In the genomic region with DNA sequence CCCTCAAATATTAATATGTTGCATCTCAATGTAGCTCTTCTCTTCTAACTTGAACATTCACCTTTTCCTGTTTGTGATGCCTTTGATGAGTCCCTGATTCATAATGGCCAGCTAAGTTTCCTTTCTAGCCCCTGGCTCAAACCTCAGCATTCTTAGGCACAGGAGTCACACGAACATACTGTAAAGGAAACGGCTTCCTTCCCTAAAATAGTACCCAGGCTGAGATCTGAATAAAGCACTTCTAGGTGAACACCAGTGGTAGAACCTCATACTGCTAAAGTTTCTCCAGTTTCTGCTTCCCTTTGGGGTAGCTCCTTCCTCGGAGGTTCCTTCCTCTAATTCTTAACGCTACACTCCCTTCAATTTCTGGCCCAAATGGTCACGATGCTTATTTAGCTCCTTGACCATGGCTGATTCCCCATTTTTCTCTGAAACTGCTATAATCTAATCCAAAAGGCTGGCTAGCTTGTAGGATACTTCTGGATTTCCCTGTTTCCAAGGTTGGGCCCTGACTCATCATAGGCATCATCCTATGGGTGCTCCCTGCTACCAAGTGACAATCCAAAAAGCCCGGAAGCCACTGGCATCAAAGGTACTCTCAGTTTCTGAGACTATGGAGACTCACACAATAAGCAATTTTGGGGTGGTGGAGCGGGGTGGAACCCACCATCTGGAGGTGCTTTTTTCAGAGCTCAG, we compare ENCODE assay signal across 9 cellular contexts. TPM values are rescaled to one million over a fixed set of nuclear protein-coding genes. Genes with fewer than 3 reads are reported as not detected.
DNase-seq lines count a peak whose midpoint lies in the region; ATAC-seq and TF ChIP-seq lines count a peak whose summit lies in the region.
"Had no signal": no experiment of that assay in that cellular context is flagged by ENCODE, and none has a peak within 500 bp of the region (broad histone marks: within the 10 kb centered on the region; RNA-seq: fewer than 3 reads in every experiment).

No MANE protein-coding gene starts in this region.

- WGBS in hepatocyte (ENCODE audit: low lambda C conversion rate, missing lambda C conversion rate) = 91% methylated on average over 7 of the region's 7 CpGs

- POLR2A ChIA-PET in AG04449 (lab: Yijun Ruan, JAX) = interaction anchor here (0.8 to 2.8 kb wide), 12 partner anchors 19 to 172 kb away, joined by 3 to 24 read pairs (median 8); a partner anchor contains a TSS

- no peak for TF ChIP-seq CTCF in AG04449 (IDR thresholded peaks at IDR 0.05; ENCODE audit: insufficient read depth, low read length, missing control alignments)
- no peak for TF ChIP-seq CTCF in hepatocyte (IDR thresholded peaks at IDR 0.05; ENCODE audit: poor library complexity)

- DNase-seq in AG04449 (ENCODE audit: low read depth, low spot score) = peak; percentile 58
- DNase-seq in HK-2 (ENCODE audit: unreplicated experiment) = peak; percentile 22
- DNase-seq in amniotic epithelial cell (ENCODE audit: low read depth) = peak; percentile 57
- DNase-seq in lung microvascular endothelial cell (ENCODE audit: low read depth in 2 of 2) = peak; percentile 44 to 93
- no peak for DNase-seq in hepatocyte (ENCODE audit: low spot score)
- DNase-seq: NCI-H1048 had no signal

- no peaks in the 10 kb centered on the region for H3K9me2 ChIP-seq in hepatocyte (replicated peaks; ENCODE audit: insufficient read depth)

- H3K4me2 ChIP-seq in hepatocyte = no peak overlapping the region

- peaks cover 22% of the 10 kb centered on the region for H3K4me1 ChIP-seq in hepatocyte (ENCODE audit: insufficient read depth)

- no peaks in the 10 kb centered on the region for H3K27me3 ChIP-seq in hepatocyte

- no peak overlapping the region for H2AFZ ChIP-seq in hepatocyte

- no peaks in the 10 kb centered on the region for H3K9me3 ChIP-seq in hepatocyte (ENCODE audit: low read depth)

- ATAC-seq in HG03442 (IDR thresholded peaks at IDR 0.05; ENCODE audit: unreplicated experiment) (no peak), HG03159 (IDR thresholded peaks at IDR 0.05; ENCODE audit: unreplicated experiment) (no peak), HG02588 (IDR thresholded peaks at IDR 0.05; ENCODE audit: unreplicated experiment) (no peak)

- CTCF ChIA-PET in AG04449 (lab: Yijun Ruan, JAX) = interaction anchor here (0.6 to 18.1 kb wide), 11 partner anchors 8 to 665 kb away, joined by 3 to 690 read pairs (median 11); no protein-coding TSS in a partner anchor

- H3K4me3 ChIP-seq in AG04449 (ENCODE audit: low read depth, low read length) (no peak overlapping the region), hepatocyte (no peak overlapping the region)

- no peaks in the 10 kb centered on the region for H3K36me3 ChIP-seq in hepatocyte (replicated peaks; ENCODE audit: insufficient read depth, low read depth)

- no peak overlapping the region for H3K27ac ChIP-seq in hepatocyte

- H3K79me2 ChIP-seq in hepatocyte = peaks cover 56% of the 10 kb centered on the region

- H4K20me1 ChIP-seq in hepatocyte (ENCODE audit: insufficient read depth, poor library complexity, severe bottlenecking) = no peaks in the 10 kb centered on the region

RNA-seq across cellular contexts. Expression of a gene that starts 2.4 kb away (rescaled TPM):
- total RNA-seq in lung microvascular endothelial cell = 39.9 and 53.0 TPM in 2 replicates
- total RNA-seq in hepatocyte = 119 and 120 TPM in 2 replicates
- 149 and 168 TPM in 2 replicates for polyA plus RNA-seq in hepatocyte

RNA-seq across cellular contexts. Expression of a gene that starts 2.5 kb away (rescaled TPM):
- total RNA-seq in lung microvascular endothelial cell = 13.1 and 15.7 TPM in 2 replicates
- total RNA-seq in hepatocyte = 16.3 and 237 TPM in 2 replicates
- 15.8 and 19.7 TPM in 2 replicates for polyA plus RNA-seq in hepatocyte
